In the genomic region with DNA sequence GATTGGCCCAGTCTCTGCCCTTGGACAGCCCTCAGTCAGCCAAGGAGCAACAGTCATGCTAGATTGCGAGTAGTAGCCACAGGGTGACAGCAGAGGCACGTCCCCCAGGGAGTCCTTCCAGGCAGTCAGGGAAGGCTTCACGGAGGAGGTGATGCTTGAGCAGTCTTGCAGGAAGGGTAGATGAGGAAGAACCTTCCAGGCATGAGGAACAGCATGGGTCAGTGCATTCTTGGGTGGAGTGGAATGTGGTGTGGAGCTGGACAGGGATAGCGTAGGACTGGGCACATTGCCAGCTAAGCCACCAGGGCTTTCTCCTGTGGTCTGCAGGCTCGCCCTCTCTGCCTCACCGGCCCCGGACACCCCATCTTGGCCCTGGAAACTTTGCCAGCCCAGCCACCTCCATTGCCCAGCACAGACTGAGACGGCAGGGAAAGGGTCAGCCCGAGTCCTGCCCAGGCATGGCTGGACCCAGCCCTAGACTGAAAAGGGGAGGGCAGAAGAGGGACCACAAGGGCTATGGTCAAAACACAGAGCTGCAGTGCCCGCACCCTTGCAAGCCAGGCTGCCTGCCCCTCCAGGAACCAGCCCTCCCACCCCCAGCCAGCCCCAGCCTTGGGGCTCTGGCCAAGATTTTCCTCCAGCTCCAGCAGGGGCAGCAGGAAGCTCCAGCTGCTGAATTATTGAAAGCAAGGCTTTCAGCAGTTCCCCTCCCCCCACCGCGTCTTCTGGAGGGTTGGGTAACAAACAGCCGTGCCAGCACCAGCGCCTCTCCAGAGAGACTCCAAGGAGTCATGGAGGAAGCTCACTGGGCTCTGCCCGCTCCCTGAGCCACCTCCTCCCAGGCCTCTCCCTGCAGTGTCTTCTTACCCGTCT, we compare ENCODE assay signal across 9 cellular contexts. TPM values are rescaled to one million over a fixed set of nuclear protein-coding genes. Genes with fewer than 3 reads are reported as not detected.
A peak's percentile ranks its signal among the peaks of the same experiment; 100 is the strongest.
DNase-seq lines count a peak whose midpoint lies in the region; ATAC-seq, FAIRE-seq and TF ChIP-seq lines count a peak whose summit lies in the region.
"Had no signal": no experiment of that assay in that cellular context is flagged by ENCODE, and none has a peak within 500 bp of the region (broad histone marks: within the 10 kb centered on the region; RNA-seq: fewer than 3 reads in every experiment).

No MANE protein-coding gene starts in this region.

- H3K9me3 Mint-ChIP-seq in HFFc6: no peaks in the 10 kb centered on the region
- no peaks in the 10 kb centered on the region for H3K9me3 Mint-ChIP-seq in astrocyte (ENCODE audit: unreplicated experiment)
- no peaks in the 10 kb centered on the region for H3K9me3 Mint-ChIP-seq in activated CD4-positive, alpha-beta T cell treated with anti-CD3 and anti-CD28 coated beads for 36 hours (ENCODE audit: low read depth)

- H3K4me2 ChIP-seq in astrocyte (ENCODE audit: low read length): peak overlapping the region; percentile 11

- CTCF ChIA-PET in activated CD4-positive, alpha-beta T cell treated with anti-CD3 and anti-CD28 coated beads for 36 hours (lab: Charles Lee): interaction anchor here (0.7 kb wide), 1 partner anchor 75 kb away, joined by 4 read pairs; no protein-coding TSS in a partner anchor

- H3K36me3 ChIP-seq in astrocyte (ENCODE audit: insufficient read depth, low read length): no peaks in the 10 kb centered on the region

- peaks cover 22% of the 10 kb centered on the region for H3K27me3 ChIP-seq in astrocyte (ENCODE audit: insufficient read depth, low read length)

- H3K27ac Mint-ChIP-seq in HFFc6 (no peak overlapping the region), astrocyte (ENCODE audit: unreplicated experiment) (no peak overlapping the region)
- no peak overlapping the region for H3K27ac Mint-ChIP-seq in activated CD4-positive, alpha-beta T cell treated with anti-CD3 and anti-CD28 coated beads for 36 hours

- H3K4me1 Mint-ChIP-seq in HFFc6 (ENCODE audit: low read depth): no peaks in the 10 kb centered on the region
- H3K4me1 Mint-ChIP-seq in astrocyte (ENCODE audit: low read depth, unreplicated experiment): peaks cover 4% of the 10 kb centered on the region
- H3K4me1 Mint-ChIP-seq in activated CD4-positive, alpha-beta T cell treated with anti-CD3 and anti-CD28 coated beads for 36 hours: no peaks in the 10 kb centered on the region

- intact Hi-C loops in activated CD4-positive, alpha-beta T cell treated with anti-CD3 and anti-CD28 coated beads for 36 hours (cut with DNase I, micrococcal nuclease): no loop called here

- no peaks in the 10 kb centered on the region for H3K9me3 ChIP-seq in astrocyte (ENCODE audit: insufficient read depth, low read depth, low read length)

- H3K4me3 ChIP-seq in AG09309 (ENCODE audit: control insufficient read depth, low read depth, low read length): no peak overlapping the region
- H3K4me3 ChIP-seq in astrocyte (ENCODE audit: insufficient read depth, low read depth, low read length): no peak overlapping the region

- POLR2A ChIA-PET in activated CD4-positive, alpha-beta T cell treated with anti-CD3 and anti-CD28 coated beads for 36 hours (lab: Charles Lee): no interaction called here

- FAIRE-seq in astrocyte (lab: Jason Lieb, UNC): no peak

- H3K79me2 ChIP-seq in astrocyte (ENCODE audit: insufficient read depth, low read length): no peaks in the 10 kb centered on the region

- H4K20me1 ChIP-seq in astrocyte (ENCODE audit: insufficient read depth, low read length): no peaks in the 10 kb centered on the region

- H3K27me3 Mint-ChIP-seq in HFFc6 (ENCODE audit: insufficient read depth) (peaks cover 18% of the 10 kb centered on the region), astrocyte (ENCODE audit: low read depth, unreplicated experiment) (peaks cover 29% of the 10 kb centered on the region)
- H3K27me3 Mint-ChIP-seq in activated CD4-positive, alpha-beta T cell treated with anti-CD3 and anti-CD28 coated beads for 36 hours: peaks cover 33% of the 10 kb centered on the region

- H3K27ac ChIP-seq in astrocyte (ENCODE audit: low read depth, low read length): no peak overlapping the region

- ATAC-seq in GM19397 (IDR thresholded peaks at IDR 0.05; ENCODE audit: unreplicated experiment) (no peak), GM21786 (IDR thresholded peaks at IDR 0.05; ENCODE audit: unreplicated experiment) (no peak)
- no peak for ATAC-seq in activated CD4-positive, alpha-beta T cell treated with anti-CD3 and anti-CD28 coated beads for 36 hours

- peaks cover 5% of the 10 kb centered on the region for H3K4me1 ChIP-seq in astrocyte (ENCODE audit: insufficient read depth, low read length)

- H3K9ac ChIP-seq in astrocyte (ENCODE audit: low read length): no peak overlapping the region

- no peaks in the 10 kb centered on the region for H3K36me3 Mint-ChIP-seq in HFFc6 (ENCODE audit: low read depth)
- no peaks in the 10 kb centered on the region for H3K36me3 Mint-ChIP-seq in astrocyte (ENCODE audit: low read depth, unreplicated experiment)
- no peaks in the 10 kb centered on the region for H3K36me3 Mint-ChIP-seq in activated CD4-positive, alpha-beta T cell treated with anti-CD3 and anti-CD28 coated beads for 36 hours (ENCODE audit: low read depth)

- H3K4me3 Mint-ChIP-seq in HFFc6: no peak overlapping the region
- H3K4me3 Mint-ChIP-seq in astrocyte (ENCODE audit: unreplicated experiment): peak overlapping the region; percentile 50
- no peak overlapping the region for H3K4me3 Mint-ChIP-seq in activated CD4-positive, alpha-beta T cell treated with anti-CD3 and anti-CD28 coated beads for 36 hours

- no peak for DNase-seq in AG09309 (ENCODE audit: low read depth)
- DNase-seq in HFFc6: peak; percentile 30
- peak; percentile 51 for DNase-seq in astrocyte (ENCODE audit: low read depth)
- peak; percentile 78 for DNase-seq in islet precursor cell
- DNase-seq in DMS79 treated with DMSO at 0.1 percent for 48 hours (lab: John Stamatoyannopoulos, UW): no peak
- no peak for DNase-seq in activated CD4-positive, alpha-beta T cell treated with anti-CD3 and anti-CD28 coated beads for 36 hours
- DNase-seq: activated gamma-delta T cell had no signal

- no peak overlapping the region for H2AFZ ChIP-seq in astrocyte (ENCODE audit: low read depth, low read length)

- TF ChIP-seq CTCF in AG09309 (IDR thresholded peaks at IDR 0.05; ENCODE audit: control insufficient read depth, insufficient read depth, low read depth, low read length, missing control alignments) (peak; percentile 6), HFFc6 (IDR thresholded peaks at IDR 0.05) (no peak), astrocyte (IDR thresholded peaks at IDR 0.05; ENCODE audit: insufficient read depth, low read depth, low read length) (no peak)

RNA-seq across cellular contexts. Expression of gene SRRM3, which starts 18.7 kb away (rescaled TPM):
- total RNA-seq in HFFc6 (2021; fragmentation: NEBNext Ultra II Directional; extraction: Animal tissue kit (Norgen Biotek cat#: 25700)): under 1 TPM in 5 of 6 experiments, not detected in 1; 0.09 to 0.23 (median 0.18) TPM
- total RNA-seq in astrocyte: 1.7 and 2.7 TPM in 2 replicates
- total RNA-seq in activated CD4-positive, alpha-beta T cell treated with anti-CD3 and anti-CD28 coated beads for 36 hours: under 1 TPM in 1 of 2 experiments, not detected in 1; 0.09 TPM

Comparison
In these comparisons a context has a peak if more than half of its experiments do, and no peak if none do; other contexts are left out.
1. DNase-seq: peak in HFFc6 (single experiment), astrocyte (single experiment) and islet precursor cell (single experiment); none in AG09309 (single experiment), DMS79 treated with DMSO at 0.1 percent for 48 hours (single experiment) and activated CD4-positive, alpha-beta T cell treated with anti-CD3 and anti-CD28 coated beads for 36 hours (single experiment).